Comparison of ENCODE assay signal across 8 cellular contexts in the genomic region with DNA sequence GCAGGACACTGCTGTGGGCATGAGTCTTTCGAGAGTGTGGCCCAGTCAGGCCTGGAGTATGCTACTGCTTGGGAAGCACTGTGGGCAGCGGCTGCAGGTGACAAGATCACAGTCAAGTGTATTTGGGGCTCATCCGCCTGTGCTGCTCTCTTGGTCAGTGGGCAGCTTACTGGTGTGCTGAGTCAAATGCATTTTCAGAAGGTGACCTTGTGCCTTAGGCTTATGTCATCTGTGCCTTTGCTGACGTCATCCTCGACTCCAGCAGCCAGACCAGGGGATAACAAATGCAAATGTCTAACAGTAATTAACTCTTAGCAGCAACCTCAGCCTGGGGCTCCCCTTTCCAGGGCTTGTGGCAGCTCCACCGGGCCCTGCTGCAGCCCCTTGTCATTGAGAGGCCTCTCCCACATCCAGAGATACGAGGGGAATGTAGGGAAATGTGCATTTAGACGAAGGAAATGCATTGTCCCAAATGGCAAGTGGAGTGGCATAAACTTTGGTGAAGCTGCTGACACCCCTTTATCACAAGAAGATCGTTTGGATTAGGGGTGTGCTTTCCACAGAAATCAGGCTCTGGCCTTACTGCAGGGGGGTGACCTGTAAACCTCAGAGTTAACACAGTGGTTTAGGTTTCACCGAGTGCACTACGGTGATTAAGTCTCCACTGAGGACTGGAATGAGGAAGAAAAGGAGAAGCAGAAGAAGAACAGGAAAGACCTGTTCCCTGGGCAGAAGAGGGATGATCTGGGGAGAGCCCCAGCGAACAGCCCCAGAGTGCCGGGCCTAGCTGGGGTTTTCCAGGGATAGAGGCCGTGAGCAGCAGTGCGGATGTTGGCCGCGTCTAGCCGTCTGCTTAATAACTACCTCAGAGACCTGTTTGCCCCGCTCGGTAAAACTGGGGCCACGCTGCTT. TPM values are rescaled to one million over a fixed set of nuclear protein-coding genes. Genes with fewer than 3 reads are reported as not detected.
A peak's percentile ranks its signal among the peaks of the same experiment; 100 is the strongest.
DNase-seq lines count a peak whose midpoint lies in the region; ATAC-seq and TF ChIP-seq lines count a peak whose summit lies in the region.

No MANE protein-coding gene starts in this region.

- BruUV-seq in Caco-2 (replicated peaks; lab: Mats Ljungman, UMichigan) = no TSS peak

- peak overlapping the region; percentile 90 for H3K27ac Mint-ChIP-seq in Caco-2 (ENCODE audit: unreplicated experiment)

- DNase-seq in Caco-2 (peak; percentile 82 to 83), erythroblast (lab: John Stamatoyannopoulos, UW) (peak; percentile 46 to 76), renal cortical epithelial cell (ENCODE audit: low read depth) (peak; percentile 84), caudate nucleus (lab: John Stamatoyannopoulos, UW) (no peak), NCI-H146 treated with DMSO at 0.1 percent for 48 hours (lab: John Stamatoyannopoulos, UW; ENCODE audit: unreplicated experiment) (no peak), AG08396 (ENCODE audit: low spot score) (no peak)

- H3K27me3 Mint-ChIP-seq in Caco-2 (ENCODE audit: insufficient read depth, unreplicated experiment) = no peaks in the 10 kb centered on the region

- H3K4me3 Mint-ChIP-seq in Caco-2 (ENCODE audit: unreplicated experiment) = peak overlapping the region; percentile 52

- peak; percentile 51 for ATAC-seq in GM21619 (IDR thresholded peaks at IDR 0.05; ENCODE audit: unreplicated experiment)

- H3K27ac ChIP-seq in OCI-LY3 (ENCODE audit: low read length) = peak overlapping the region; percentile 92
- no peak overlapping the region for H3K27ac ChIP-seq in caudate nucleus (ENCODE audit: low read depth, low read length)

- POLR2A ChIA-PET in Caco-2 (lab: Charles Lee) = interaction anchor here (1.0 to 2.3 kb wide), 4 partner anchors 40 to 286 kb away, joined by 3 to 6 read pairs (median 4); partner anchors contain the start of genes FAM177A1, NFKBIA and PSMA6

- no peak overlapping the region for H2AFZ ChIP-seq in OCI-LY3 (ENCODE audit: low read depth, low read length)

- no peaks in the 10 kb centered on the region for H3K9me3 ChIP-seq in Caco-2
- H3K9me3 ChIP-seq in OCI-LY3 (ENCODE audit: insufficient read depth, low read length) = no peaks in the 10 kb centered on the region

- intact Hi-C loops in Caco-2 (cut with micrococcal nuclease; ENCODE audit: unreplicated experiment) = loop anchor here (1.0 to 5.0 kb wide), 2 partner anchors 40 to 72 kb away; partner anchors contain the start of genes NFKBIA and PSMA6

- no peaks in the 10 kb centered on the region for H3K9me3 Mint-ChIP-seq in Caco-2 (ENCODE audit: unreplicated experiment)

- TF ChIP-seq CTCF in Caco-2 (IDR thresholded peaks at IDR 0.05; ENCODE audit: insufficient read depth in 1 of 2, low read depth in 1 of 2, low read length in 1 of 2, severe bottlenecking in 1 of 2, unreplicated experiment in 1 of 2) (no peak), OCI-LY3 (IDR thresholded peaks at IDR 0.05; ENCODE audit: low read depth, low read length) (no peak)

- H3K4me3 ChIP-seq in Caco-2 (ENCODE audit: low read depth, low read length) = no peak overlapping the region
- H3K4me3 ChIP-seq in OCI-LY3 (ENCODE audit: low read length) = peak overlapping the region; percentile 63

- H3K27me3 ChIP-seq in Caco-2 (replicated peaks; ENCODE audit: control insufficient read depth, insufficient read depth, low read length) (no peaks in the 10 kb centered on the region), OCI-LY3 (ENCODE audit: low read depth, low read length) (no peaks in the 10 kb centered on the region)

- peak overlapping the region; percentile 79 for H3K9ac ChIP-seq in OCI-LY3 (ENCODE audit: low read length)

- H3K4me1 Mint-ChIP-seq in Caco-2 (ENCODE audit: low read depth, unreplicated experiment) = peaks cover 26% of the 10 kb centered on the region

- H3K79me2 ChIP-seq in OCI-LY3 (ENCODE audit: low read length) = no peaks in the 10 kb centered on the region

- no peak for TF ChIP-seq POLR2A in erythroblast (IDR thresholded peaks at IDR 0.05; ENCODE audit: low read length)

- H3K4me1 ChIP-seq in Caco-2 (peaks cover 45% of the 10 kb centered on the region), OCI-LY3 (ENCODE audit: low read length) (peaks cover 36% of the 10 kb centered on the region)

- peaks cover 13% of the 10 kb centered on the region for H3K36me3 Mint-ChIP-seq in Caco-2 (ENCODE audit: insufficient read depth, unreplicated experiment)

- H3K4me2 ChIP-seq in OCI-LY3 (ENCODE audit: low read length) = peak overlapping the region; percentile 86

- CTCF ChIA-PET in Caco-2 (lab: Charles Lee) = interaction anchor here (0.6 kb wide), 1 partner anchor 74 kb away, joined by 3 read pairs; no protein-coding TSS in a partner anchor

- no peaks in the 10 kb centered on the region for H3K36me3 ChIP-seq in Caco-2 (ENCODE audit: control insufficient read depth, insufficient read depth, low read length)
- no peaks in the 10 kb centered on the region for H3K36me3 ChIP-seq in OCI-LY3 (replicated peaks; ENCODE audit: low read depth, low read length)

- no peaks in the 10 kb centered on the region for H4K20me1 ChIP-seq in OCI-LY3 (ENCODE audit: insufficient read depth, low read length)

RNA-seq across cellular contexts. Expression of gene PSMA6, which starts 39.7 kb away (rescaled TPM):
- total RNA-seq in Caco-2 (2022) = 246 and 247 TPM in 2 replicates
- 160 and 568 TPM in 2 replicates for total RNA-seq in renal cortical epithelial cell

Comparison
In these comparisons a context has a peak if more than half of its experiments do, and no peak if none do; other contexts are left out.
1. DNase-seq: peak in Caco-2 (2 of 2), erythroblast (2 of 2) and renal cortical epithelial cell (single experiment); none in caudate nucleus (0 of 61), NCI-H146 treated with DMSO at 0.1 percent for 48 hours (single experiment) and AG08396 (single experiment).